Comparison of ENCODE assay signal across 1 cellular context in the genomic region with DNA sequence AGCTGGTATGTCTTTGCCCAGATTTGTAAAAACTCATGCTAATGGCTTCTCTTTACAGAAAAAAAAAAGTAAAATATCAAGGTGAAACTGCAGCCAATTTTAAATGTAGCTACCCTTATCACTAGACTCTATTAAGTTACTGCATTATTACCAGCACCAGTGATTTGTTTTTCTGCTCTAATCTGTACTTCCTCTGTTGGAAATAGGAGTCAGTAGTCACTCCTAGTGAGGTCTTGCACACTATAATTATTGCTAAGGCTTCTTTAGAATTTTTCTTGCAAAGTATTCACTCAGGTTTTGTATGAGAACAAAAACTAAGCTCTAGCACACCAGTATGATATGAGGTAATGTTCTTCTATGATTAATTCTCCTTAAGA.
TF ChIP-seq lines count a peak whose summit lies in the region.

No MANE protein-coding gene starts in this region.

TF ChIP-seq in HepG2, 621 proteins besides CTCF, POLR2A, EP300 and RAD21 (continued from another document):
- TF ChIP-seq, protein P1, sequence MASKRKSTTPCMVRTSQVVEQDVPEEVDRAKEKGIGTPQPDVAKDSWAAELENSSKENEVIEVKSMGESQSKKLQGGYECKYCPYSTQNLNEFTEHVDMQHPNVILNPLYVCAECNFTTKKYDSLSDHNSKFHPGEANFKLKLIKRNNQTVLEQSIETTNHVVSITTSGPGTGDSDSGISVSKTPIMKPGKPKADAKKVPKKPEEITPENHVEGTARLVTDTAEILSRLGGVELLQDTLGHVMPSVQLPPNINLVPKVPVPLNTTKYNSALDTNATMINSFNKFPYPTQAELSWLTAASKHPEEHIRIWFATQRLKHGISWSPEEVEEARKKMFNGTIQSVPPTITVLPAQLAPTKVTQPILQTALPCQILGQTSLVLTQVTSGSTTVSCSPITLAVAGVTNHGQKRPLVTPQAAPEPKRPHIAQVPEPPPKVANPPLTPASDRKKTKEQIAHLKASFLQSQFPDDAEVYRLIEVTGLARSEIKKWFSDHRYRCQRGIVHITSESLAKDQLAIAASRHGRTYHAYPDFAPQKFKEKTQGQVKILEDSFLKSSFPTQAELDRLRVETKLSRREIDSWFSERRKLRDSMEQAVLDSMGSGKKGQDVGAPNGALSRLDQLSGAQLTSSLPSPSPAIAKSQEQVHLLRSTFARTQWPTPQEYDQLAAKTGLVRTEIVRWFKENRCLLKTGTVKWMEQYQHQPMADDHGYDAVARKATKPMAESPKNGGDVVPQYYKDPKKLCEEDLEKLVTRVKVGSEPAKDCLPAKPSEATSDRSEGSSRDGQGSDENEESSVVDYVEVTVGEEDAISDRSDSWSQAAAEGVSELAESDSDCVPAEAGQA (IDR thresholded peaks at IDR 0.05; ENCODE audit: low read depth) = 0 out of 2 replicates have a peak, but pooled peaks have one; percentile 2
- TF ChIP-seq, protein P1 (CRISPR knock-in tag; IDR thresholded peaks at IDR 0.05; ENCODE audit: borderline replicate concordance) = no peak
- TF ChIP-seq BRF2 (CRISPR knock-in tag; IDR thresholded peaks at IDR 0.05) (no peak), ZSCAN9 (CRISPR knock-in tag; IDR thresholded peaks at IDR 0.05; ENCODE audit: borderline replicate concordance) (no peak), SRF (IDR thresholded peaks at IDR 0.05; ENCODE audit: low read depth, low read length) (no peak), KAT8 (CRISPR knock-in tag; IDR thresholded peaks at IDR 0.05) (no peak), KDM1A (CRISPR knock-in tag; IDR thresholded peaks at IDR 0.05) (no peak), SIX1 (CRISPR knock-in tag; IDR thresholded peaks at IDR 0.05; ENCODE audit: borderline replicate concordance) (0 out of 2 replicates have a peak, but pooled peaks have one; percentile 10)
- TF ChIP-seq, protein P2, sequence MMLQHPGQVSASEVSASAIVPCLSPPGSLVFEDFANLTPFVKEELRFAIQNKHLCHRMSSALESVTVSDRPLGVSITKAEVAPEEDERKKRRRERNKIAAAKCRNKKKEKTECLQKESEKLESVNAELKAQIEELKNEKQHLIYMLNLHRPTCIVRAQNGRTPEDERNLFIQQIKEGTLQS (CRISPR knock-in tag; IDR thresholded peaks at IDR 0.05) = no peak
